ENCODE assay signal across 1 cellular context in the genomic region with DNA sequence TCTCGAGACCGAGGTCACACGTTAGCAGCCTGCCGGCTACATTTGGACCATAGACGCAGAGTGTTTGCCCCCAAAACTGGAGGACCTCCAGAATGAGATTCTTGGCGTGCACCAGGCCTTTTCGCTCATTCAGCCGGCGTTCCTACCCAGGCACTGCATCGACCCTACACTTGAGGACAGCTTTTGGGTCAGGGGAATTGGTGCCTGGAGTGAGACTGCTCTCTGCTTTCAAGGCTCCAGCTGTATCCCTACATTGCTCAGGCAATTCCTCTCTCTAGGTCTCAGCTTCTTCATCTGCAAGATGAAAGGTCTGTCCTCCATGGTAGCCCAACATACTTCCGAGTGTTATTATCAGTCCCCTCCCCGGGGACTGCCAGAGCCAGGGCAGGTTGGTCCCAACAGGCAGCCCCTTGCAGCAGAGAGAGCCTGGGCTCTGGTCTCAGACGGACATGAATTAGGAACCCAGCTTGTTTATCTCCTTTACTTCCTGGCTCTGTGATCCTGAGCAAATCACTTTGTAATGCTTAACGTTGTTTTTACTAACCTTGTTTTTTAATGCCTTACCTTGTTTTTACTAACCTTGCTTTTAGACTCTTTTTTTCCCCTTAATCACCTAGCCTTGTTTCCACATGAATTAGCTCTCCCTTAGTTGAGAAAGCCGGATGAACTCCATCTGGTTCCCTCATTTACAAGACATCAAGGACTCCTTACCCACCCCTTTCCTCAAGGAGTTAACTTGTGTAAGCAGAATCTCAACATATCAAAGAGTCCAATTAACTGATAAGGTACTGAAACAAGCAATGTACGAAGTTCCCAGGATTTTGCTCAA.
TF ChIP-seq lines count a peak whose summit lies in the region.

No MANE protein-coding gene starts in this region.

TF ChIP-seq in K562, 482 proteins besides CTCF, POLR2A, EP300 and RAD21:
- TF ChIP-seq ZBTB7A (IDR thresholded peaks at IDR 0.05; ENCODE audit: borderline replicate concordance, control insufficient read depth, low read depth, low read length) = no peak
- peak in 1 of 2 experiments; percentile 32 for TF ChIP-seq E2F6 (IDR thresholded peaks at IDR 0.05; ENCODE audit: borderline replicate concordance in 1 of 2, extremely low read depth in 1 of 2, insufficient read depth in 1 of 2, insufficient read length in 1 of 2, low read depth in 1 of 2, low read length in 1 of 2, poor library complexity in 1 of 2, severe bottlenecking in 1 of 2)
- 0 out of 2 replicates have a peak, but pooled peaks have one; percentile 0 for TF ChIP-seq E2F1 (CRISPR knock-in tag; IDR thresholded peaks at IDR 0.05)
- TF ChIP-seq ETS1 (conservative IDR thresholded peaks at IDR 0.05; ENCODE audit: control insufficient read depth, low read depth, low read length) = 0 out of 2 replicates have a peak, but pooled peaks have one; percentile 18
- 0 out of 4 replicates have a peak, but pooled peaks of 1 of the 2 experiments have one; percentile 28 for TF ChIP-seq UBTF (IDR thresholded peaks at IDR 0.05; ENCODE audit: borderline replicate concordance in 1 of 2, low read depth in 2 of 2, low read length in 2 of 2)
- TF ChIP-seq FOXK2 (conservative IDR thresholded peaks at IDR 0.05 in 1 of 2, IDR thresholded peaks at IDR 0.05 in 1 of 2; ENCODE audit: low read depth in 2 of 2) = peak; percentile 17 to 22; a peak in 1 of 4 replicates
- TF ChIP-seq, protein P1, sequence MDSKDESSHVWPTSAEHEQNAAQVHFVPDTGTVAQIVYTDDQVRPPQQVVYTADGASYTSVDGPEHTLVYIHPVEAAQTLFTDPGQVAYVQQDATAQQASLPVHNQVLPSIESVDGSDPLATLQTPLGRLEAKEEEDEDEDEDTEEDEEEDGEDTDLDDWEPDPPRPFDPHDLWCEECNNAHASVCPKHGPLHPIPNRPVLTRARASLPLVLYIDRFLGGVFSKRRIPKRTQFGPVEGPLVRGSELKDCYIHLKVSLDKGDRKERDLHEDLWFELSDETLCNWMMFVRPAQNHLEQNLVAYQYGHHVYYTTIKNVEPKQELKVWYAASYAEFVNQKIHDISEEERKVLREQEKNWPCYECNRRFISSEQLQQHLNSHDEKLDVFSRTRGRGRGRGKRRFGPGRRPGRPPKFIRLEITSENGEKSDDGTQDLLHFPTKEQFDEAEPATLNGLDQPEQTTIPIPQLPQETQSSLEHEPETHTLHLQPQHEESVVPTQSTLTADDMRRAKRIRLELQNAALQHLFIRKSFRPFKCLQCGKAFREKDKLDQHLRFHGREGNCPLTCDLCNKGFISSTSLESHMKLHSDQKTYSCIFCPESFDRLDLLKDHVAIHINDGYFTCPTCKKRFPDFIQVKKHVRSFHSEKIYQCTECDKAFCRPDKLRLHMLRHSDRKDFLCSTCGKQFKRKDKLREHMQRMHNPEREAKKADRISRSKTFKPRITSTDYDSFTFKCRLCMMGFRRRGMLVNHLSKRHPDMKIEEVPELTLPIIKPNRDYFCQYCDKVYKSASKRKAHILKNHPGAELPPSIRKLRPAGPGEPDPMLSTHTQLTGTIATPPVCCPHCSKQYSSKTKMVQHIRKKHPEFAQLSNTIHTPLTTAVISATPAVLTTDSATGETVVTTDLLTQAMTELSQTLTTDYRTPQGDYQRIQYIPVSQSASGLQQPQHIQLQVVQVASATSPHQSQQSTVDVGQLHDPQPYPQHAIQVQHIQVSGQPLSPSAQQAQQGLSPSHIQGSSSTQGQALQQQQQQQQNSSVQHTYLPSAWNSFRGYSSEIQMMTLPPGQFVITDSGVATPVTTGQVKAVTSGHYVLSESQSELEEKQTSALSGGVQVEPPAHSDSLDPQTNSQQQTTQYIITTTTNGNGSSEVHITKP (IDR thresholded peaks at IDR 0.05; ENCODE audit: partially characterized antibody) = peak; percentile 15
- no peak for TF ChIP-seq TEAD2 (tag; IDR thresholded peaks at IDR 0.05)
- TF ChIP-seq ZEB2 (IDR thresholded peaks at IDR 0.05) = no peak
TF ChIP-seq in K562: peak in this region for 6.
